Comparison of ENCODE assay signal across 1 cellular context in genomic region chr17:883586-883962, GRCh38.
TF ChIP-seq lines count a peak whose summit lies in the region.

No MANE protein-coding gene starts in this region.

TF ChIP-seq in SK-N-SH, 30 proteins besides CTCF, POLR2A, EP300 and RAD21 (continued from another document):
- TF ChIP-seq REST (IDR thresholded peaks at IDR 0.05; ENCODE audit: low read depth, low read length) (no peak), MAX (IDR thresholded peaks at IDR 0.05; ENCODE audit: low read depth) (no peak)
